Comparison of ENCODE assay signal across 8 cellular contexts in the genomic region with DNA sequence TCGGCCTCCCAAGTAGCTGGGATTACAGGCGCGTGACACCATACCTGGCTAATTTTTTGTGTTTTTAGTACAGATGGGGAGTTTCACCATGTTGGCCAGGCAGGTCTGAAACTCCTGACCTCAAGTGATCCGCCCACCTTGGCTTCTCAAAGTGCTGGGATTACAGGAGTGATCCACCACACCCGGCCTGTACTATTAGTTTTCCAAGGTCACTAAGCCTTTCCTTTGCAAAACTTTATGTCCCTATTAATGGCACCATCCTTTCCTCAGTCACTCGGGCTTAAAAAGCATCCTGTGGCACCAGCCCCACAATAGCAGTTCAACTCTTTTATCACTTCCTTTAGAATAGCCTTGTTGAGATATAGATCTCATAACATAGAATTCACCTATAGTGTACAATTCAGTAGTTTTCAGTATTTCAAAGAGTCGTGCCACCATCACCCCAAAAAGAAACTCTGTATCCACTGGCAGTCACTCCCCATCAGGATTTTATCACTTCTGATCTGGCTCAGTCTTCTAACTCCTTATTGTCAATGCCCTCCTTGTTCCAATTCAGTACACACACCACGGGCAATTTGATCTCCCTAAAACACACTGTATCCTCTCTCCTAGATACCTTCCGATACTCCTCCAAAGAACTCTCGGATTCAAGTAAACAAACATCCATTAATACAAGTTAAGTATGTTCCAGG. TPM values are rescaled to one million over a fixed set of nuclear protein-coding genes. Genes with fewer than 3 reads are reported as not detected.
DNase-seq lines count a peak whose midpoint lies in the region; ATAC-seq and TF ChIP-seq lines count a peak whose summit lies in the region.

No MANE protein-coding gene starts in this region.

- H3K4me3 ChIP-seq in AG04449 (ENCODE audit: low read depth, low read length) (peak overlapping the region; percentile 92), mucosa of descending colon (peak overlapping the region; percentile 85)

- H3K36me3 Mint-ChIP-seq in brain, result peaks cover 25% of the 10 kb centered on the region

- DNase-seq in AG04449 (ENCODE audit: low read depth, low spot score) (no peak), mucosa of descending colon (no peak), GM20000 (ENCODE audit: low spot score) (no peak), NCI-H1694 (lab: John Stamatoyannopoulos, UW) (no peak), kidney glomerular epithelial cell (lab: John Stamatoyannopoulos, UW) (no peak)
- no peak for DNase-seq in stimulated activated naive CD4-positive, alpha-beta T cell treated with Interleukin-2 at 50 U/mL for 16 hours (lab: John Stamatoyannopoulos, UW)

- H3K27me3 Mint-ChIP-seq in brain, result peaks cover 8% of the 10 kb centered on the region

- TF ChIP-seq CTCF in AG04449 (IDR thresholded peaks at IDR 0.05; ENCODE audit: insufficient read depth, low read length, missing control alignments) (no peak), brain (conservative IDR thresholded peaks at IDR 0.05) (no peak), mucosa of descending colon (IDR thresholded peaks at IDR 0.05) (no peak), GM20000 (IDR thresholded peaks at IDR 0.05; ENCODE audit: extremely low read depth, missing control alignments) (no peak)

- peak overlapping the region; percentile 94 to 99 (median 96) for H3K27ac Mint-ChIP-seq in brain

- H3K36me3 ChIP-seq in mucosa of descending colon (ENCODE audit: low read depth), result no peaks in the 10 kb centered on the region

- intact Hi-C loops in mucosa of descending colon (cut with DNase I, micrococcal nuclease), result no loop called here

- peak overlapping the region; percentile 90 to 97 (median 91) for H3K4me3 Mint-ChIP-seq in brain

- peaks cover 32% of the 10 kb centered on the region for H3K4me1 Mint-ChIP-seq in brain

- H3K4me1 ChIP-seq in mucosa of descending colon (ENCODE audit: low read depth), result peaks cover 14% of the 10 kb centered on the region

- ATAC-seq in HG02840 (IDR thresholded peaks at IDR 0.05; ENCODE audit: low FRiP score, unreplicated experiment), result peak; percentile 5
- peak; percentile 1 for ATAC-seq in mucosa of descending colon

- POLR2A ChIA-PET in AG04449 (lab: Yijun Ruan, JAX), result no interaction called here

- no peaks in the 10 kb centered on the region for H3K9me3 ChIP-seq in mucosa of descending colon

- CTCF ChIA-PET in AG04449 (lab: Yijun Ruan, JAX), result no interaction called here

- peaks cover 0 to 4% (median 0%) of the 10 kb centered on the region in 5 experiments for H3K9me3 Mint-ChIP-seq in brain

RNA-seq across cellular contexts. Expression of a gene that starts 0.9 kb away (rescaled TPM):
- 39.7 TPM for polyA plus RNA-seq in brain (ENCODE audit: insufficient read depth, low read depth, low replicate concordance)
- 10 to 100 TPM; 47.2 to 61.2 (median 57.3) TPM for total RNA-seq in mucosa of descending colon

RNA-seq across cellular contexts. Expression of a gene that starts 9.1 kb away (rescaled TPM):
- polyA plus RNA-seq in brain (ENCODE audit: insufficient read depth, low read depth, low replicate concordance), result 250 TPM
- total RNA-seq in mucosa of descending colon, result 100 to 1,000 TPM in 2 of 3 donors, 10 to 100 TPM in 1; 99.6 to 128 (median 110) TPM
